ENCODE assay signal across 1 cellular context in the genomic region with DNA sequence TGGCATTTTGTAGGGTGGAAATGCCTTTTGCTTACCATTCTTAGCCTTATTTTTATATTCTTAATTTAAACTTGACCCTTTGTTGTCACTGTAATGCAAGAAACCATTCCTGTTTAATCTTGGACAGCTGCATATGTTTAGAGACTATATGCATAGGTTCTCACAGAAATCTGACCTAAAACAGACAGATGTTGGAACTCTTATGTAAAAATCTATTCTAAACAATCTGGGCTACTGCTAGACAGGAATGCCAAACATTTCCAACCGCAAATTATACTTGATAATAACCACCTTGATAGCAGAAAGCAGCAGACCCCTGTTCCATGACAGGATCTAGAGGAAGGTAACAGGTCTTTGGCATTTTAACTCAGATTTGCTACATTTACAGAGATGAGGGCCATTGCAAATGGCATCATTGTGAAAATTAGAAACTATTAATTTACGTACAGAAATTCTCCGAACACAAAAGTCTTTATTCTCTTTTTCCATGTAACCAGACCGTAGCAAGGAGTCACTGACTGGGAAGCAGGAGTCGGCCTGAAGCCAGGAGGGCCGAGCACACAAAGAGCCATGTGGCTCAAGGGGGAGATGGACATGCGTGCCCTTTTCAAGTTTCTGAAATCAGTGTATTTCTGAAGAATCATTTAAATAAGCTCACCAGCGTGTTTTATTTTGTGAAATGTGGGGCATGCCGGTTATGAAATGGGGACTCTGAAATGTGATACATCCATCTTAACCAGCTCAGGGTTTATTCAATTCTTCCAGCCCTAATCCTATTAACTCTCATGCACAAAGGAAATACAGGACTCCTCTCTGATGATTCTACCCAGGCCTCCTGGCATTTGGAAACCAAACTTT.
TF ChIP-seq lines count a peak whose summit lies in the region.

No MANE protein-coding gene starts in this region.

TF ChIP-seq in A549, 52 proteins besides CTCF, POLR2A, EP300 and RAD21 (continued from another document):
- TF ChIP-seq, protein P1, sequence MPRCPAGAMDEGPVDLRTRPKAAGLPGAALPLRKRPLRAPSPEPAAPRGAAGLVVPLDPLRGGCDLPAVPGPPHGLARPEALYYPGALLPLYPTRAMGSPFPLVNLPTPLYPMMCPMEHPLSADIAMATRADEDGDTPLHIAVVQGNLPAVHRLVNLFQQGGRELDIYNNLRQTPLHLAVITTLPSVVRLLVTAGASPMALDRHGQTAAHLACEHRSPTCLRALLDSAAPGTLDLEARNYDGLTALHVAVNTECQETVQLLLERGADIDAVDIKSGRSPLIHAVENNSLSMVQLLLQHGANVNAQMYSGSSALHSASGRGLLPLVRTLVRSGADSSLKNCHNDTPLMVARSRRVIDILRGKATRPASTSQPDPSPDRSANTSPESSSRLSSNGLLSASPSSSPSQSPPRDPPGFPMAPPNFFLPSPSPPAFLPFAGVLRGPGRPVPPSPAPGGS (IDR thresholded peaks at IDR 0.05) = no peak
- TF ChIP-seq GATA3 (IDR thresholded peaks at IDR 0.05; ENCODE audit: borderline replicate concordance) (no peak; the same call in 1 of the 2 replicates), RARB (CRISPR knock-in tag; IDR thresholded peaks at IDR 0.05) (no peak), CEBPB (IDR thresholded peaks at IDR 0.05) (0 out of 4 replicates have a peak, but pooled peaks of 1 of the 2 experiments have one; percentile 26), TFCP2L1 (CRISPR knock-in tag; IDR thresholded peaks at IDR 0.05) (no peak), FOSL2 (IDR thresholded peaks at IDR 0.05) (no peak), FOSL2 (CRISPR knock-in tag; IDR thresholded peaks at IDR 0.05) (no peak), HEYL (CRISPR knock-in tag; IDR thresholded peaks at IDR 0.05) (peak; percentile 72; the same call in 1 of the 2 replicates), RFX5 (IDR thresholded peaks at IDR 0.05) (no peak), BHLHE40 (IDR thresholded peaks at IDR 0.05; ENCODE audit: low read depth, low read length) (no peak), PHF8 (IDR thresholded peaks at IDR 0.05; ENCODE audit: borderline replicate concordance, low read depth) (no peak), ESRRA (IDR thresholded peaks at IDR 0.05; ENCODE audit: borderline replicate concordance, low read length) (no peak), EHMT2 (IDR thresholded peaks at IDR 0.05; ENCODE audit: low read depth) (no peak), EHF (CRISPR knock-in tag; IDR thresholded peaks at IDR 0.05) (peak; percentile 86), ZSCAN20 (CRISPR knock-in tag; IDR thresholded peaks at IDR 0.05) (0 out of 2 replicates have a peak, but pooled peaks have one; percentile 31), RNF2 (IDR thresholded peaks at IDR 0.05; ENCODE audit: borderline replicate concordance, low read depth) (no peak), NPAS2 (CRISPR knock-in tag; IDR thresholded peaks at IDR 0.05; ENCODE audit: borderline replicate concordance) (peak; percentile 49; the same call in 1 of the 2 replicates), SMC3 (IDR thresholded peaks at IDR 0.05) (no peak), HDAC2 (IDR thresholded peaks at IDR 0.05) (no peak), KDM1A (IDR thresholded peaks at IDR 0.05; ENCODE audit: low read depth) (no peak), RCOR1 (IDR thresholded peaks at IDR 0.05; ENCODE audit: low read depth, low read length) (no peak), CBX2 (IDR thresholded peaks at IDR 0.05; ENCODE audit: borderline replicate concordance, low read depth) (no peak)
- TF ChIP-seq, protein P2, sequence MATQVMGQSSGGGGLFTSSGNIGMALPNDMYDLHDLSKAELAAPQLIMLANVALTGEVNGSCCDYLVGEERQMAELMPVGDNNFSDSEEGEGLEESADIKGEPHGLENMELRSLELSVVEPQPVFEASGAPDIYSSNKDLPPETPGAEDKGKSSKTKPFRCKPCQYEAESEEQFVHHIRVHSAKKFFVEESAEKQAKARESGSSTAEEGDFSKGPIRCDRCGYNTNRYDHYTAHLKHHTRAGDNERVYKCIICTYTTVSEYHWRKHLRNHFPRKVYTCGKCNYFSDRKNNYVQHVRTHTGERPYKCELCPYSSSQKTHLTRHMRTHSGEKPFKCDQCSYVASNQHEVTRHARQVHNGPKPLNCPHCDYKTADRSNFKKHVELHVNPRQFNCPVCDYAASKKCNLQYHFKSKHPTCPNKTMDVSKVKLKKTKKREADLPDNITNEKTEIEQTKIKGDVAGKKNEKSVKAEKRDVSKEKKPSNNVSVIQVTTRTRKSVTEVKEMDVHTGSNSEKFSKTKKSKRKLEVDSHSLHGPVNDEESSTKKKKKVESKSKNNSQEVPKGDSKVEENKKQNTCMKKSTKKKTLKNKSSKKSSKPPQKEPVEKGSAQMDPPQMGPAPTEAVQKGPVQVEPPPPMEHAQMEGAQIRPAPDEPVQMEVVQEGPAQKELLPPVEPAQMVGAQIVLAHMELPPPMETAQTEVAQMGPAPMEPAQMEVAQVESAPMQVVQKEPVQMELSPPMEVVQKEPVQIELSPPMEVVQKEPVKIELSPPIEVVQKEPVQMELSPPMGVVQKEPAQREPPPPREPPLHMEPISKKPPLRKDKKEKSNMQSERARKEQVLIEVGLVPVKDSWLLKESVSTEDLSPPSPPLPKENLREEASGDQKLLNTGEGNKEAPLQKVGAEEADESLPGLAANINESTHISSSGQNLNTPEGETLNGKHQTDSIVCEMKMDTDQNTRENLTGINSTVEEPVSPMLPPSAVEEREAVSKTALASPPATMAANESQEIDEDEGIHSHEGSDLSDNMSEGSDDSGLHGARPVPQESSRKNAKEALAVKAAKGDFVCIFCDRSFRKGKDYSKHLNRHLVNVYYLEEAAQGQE (IDR thresholded peaks at IDR 0.05) = no peak
- TF ChIP-seq, protein P3, sequence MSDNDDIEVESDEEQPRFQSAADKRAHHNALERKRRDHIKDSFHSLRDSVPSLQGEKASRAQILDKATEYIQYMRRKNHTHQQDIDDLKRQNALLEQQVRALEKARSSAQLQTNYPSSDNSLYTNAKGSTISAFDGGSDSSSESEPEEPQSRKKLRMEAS (IDR thresholded peaks at IDR 0.05) = peak; percentile 77
- TF ChIP-seq, protein P4, sequence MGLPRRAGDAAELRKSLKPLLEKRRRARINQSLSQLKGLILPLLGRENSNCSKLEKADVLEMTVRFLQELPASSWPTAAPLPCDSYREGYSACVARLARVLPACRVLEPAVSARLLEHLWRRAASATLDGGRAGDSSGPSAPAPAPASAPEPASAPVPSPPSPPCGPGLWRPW (IDR thresholded peaks at IDR 0.05) = no peak
- TF ChIP-seq, protein P5, sequence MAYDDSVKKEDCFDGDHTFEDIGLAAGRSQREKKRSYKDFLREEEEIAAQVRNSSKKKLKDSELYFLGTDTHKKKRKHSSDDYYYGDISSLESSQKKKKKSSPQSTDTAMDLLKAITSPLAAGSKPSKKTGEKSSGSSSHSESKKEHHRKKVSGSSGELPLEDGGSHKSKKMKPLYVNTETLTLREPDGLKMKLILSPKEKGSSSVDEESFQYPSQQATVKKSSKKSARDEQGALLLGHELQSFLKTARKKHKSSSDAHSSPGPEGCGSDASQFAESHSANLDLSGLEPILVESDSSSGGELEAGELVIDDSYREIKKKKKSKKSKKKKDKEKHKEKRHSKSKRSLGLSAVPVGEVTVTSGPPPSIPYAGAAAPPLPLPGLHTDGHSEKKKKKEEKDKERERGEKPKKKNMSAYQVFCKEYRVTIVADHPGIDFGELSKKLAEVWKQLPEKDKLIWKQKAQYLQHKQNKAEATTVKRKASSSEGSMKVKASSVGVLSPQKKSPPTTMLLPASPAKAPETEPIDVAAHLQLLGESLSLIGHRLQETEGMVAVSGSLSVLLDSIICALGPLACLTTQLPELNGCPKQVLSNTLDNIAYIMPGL (CRISPR knock-in tag; IDR thresholded peaks at IDR 0.05; ENCODE audit: borderline replicate concordance) = no peak; the same call in 1 of the 2 replicates
- TF ChIP-seq, protein P6, sequence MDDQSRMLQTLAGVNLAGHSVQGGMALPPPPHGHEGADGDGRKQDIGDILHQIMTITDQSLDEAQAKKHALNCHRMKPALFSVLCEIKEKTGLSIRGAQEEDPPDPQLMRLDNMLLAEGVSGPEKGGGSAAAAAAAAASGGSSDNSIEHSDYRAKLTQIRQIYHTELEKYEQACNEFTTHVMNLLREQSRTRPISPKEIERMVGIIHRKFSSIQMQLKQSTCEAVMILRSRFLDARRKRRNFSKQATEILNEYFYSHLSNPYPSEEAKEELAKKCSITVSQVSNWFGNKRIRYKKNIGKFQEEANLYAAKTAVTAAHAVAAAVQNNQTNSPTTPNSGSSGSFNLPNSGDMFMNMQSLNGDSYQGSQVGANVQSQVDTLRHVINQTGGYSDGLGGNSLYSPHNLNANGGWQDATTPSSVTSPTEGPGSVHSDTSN (IDR thresholded peaks at IDR 0.05) = no peak
